In the genomic region with DNA sequence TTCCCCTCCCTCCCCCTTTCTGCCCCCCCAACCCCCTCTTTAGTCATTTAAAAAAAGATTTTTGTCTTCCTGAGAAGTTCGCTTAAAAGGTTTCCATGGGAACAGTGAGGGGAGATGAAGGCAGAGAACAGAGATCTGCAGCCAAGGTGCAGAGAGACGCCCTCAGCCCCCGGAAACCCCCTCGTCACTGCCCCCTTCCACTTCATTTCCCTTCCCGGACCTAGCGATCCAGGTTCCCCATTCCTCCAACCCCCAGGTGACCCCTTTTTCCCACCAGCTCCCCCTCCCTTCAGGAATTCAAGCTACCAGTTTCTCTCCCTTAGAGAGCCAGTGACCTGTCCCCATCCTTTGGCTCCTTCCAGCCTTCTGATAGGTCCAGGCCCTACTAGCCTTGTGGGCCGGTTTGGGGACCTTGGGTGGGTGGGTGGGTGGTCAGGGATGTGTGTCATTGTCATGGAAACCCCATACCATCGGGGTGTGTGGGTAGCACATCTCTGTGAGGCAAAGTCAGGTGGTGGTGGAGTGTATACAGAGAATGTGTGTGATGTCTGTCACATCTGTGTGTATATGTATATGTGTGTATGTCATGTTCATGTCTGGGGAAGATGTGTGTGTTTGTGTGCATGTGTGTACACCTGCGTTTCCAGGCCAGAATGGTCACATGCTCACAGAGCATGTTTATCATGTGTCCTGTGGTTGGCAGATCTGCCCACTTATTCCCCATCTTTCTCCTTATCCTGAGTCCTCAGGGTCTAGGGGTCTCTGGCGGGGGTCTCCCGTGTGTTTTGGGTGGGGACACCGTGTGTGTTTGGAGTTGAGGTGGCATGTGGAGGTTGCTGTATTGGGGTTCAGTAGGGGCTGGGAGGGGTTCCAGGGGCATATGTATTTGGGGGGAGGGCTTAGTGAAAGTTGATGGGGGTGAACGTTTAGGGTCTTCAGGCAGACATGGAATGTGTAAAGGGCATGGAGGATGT, we compare ENCODE assay signal across 8 cellular contexts. TPM values are rescaled to one million over a fixed set of nuclear protein-coding genes. Genes with fewer than 3 reads are reported as not detected.
DNase-seq lines count a peak whose midpoint lies in the region; ATAC-seq, FAIRE-seq and TF ChIP-seq lines count a peak whose summit lies in the region.

No MANE protein-coding gene starts in this region.

- H3K27me3 ChIP-seq in neural progenitor cell, result no peaks in the 10 kb centered on the region

- H3K27ac ChIP-seq in SK-N-MC, result no peak overlapping the region
- H3K27ac ChIP-seq in neural progenitor cell, result no peak overlapping the region

- peak overlapping the region; percentile 89 for H3K4me2 ChIP-seq in neural progenitor cell

- no peak overlapping the region for H3K9ac ChIP-seq in SK-N-MC (ENCODE audit: insufficient read length)
- no peak overlapping the region for H3K9ac ChIP-seq in neural progenitor cell

- H3K79me2 ChIP-seq in neural progenitor cell (ENCODE audit: low read depth), result peaks cover 89% of the 10 kb centered on the region

- DNase-seq in GM20000 (ENCODE audit: low spot score) (peak; percentile 58), SK-N-MC (ENCODE audit: low read depth, low spot score) (no peak), neural progenitor cell (ENCODE audit: low spot score) (peak; percentile 34), RCC 7860 (ENCODE audit: low spot score) (no peak)
- DNase-seq in effector memory CD8-positive, alpha-beta T cell, result peak; percentile 40 to 45 (median 43)

- H3K4me3 ChIP-seq in SK-N-MC (peak overlapping the region; percentile 78), neural progenitor cell (peak overlapping the region; percentile 77)

- ATAC-seq in effector memory CD8-positive, alpha-beta T cell (replicated peaks), result peak; percentile 49
- no peak for ATAC-seq in HG02623 (IDR thresholded peaks at IDR 0.05; ENCODE audit: unreplicated experiment)
- no peak for ATAC-seq in GM21423 (IDR thresholded peaks at IDR 0.05; ENCODE audit: unreplicated experiment)
- no peak for ATAC-seq in HG02870 (IDR thresholded peaks at IDR 0.05; ENCODE audit: unreplicated experiment)

- no peaks in the 10 kb centered on the region for H3K27me3 Mint-ChIP-seq in effector memory CD8-positive, alpha-beta T cell
- H3K27me3 Mint-ChIP-seq in neural progenitor cell (ENCODE audit: insufficient read depth, low read depth), result peaks cover 8% of the 10 kb centered on the region

- no peak for TF ChIP-seq CTCF in GM20000 (IDR thresholded peaks at IDR 0.05; ENCODE audit: extremely low read depth, missing control alignments)
- TF ChIP-seq CTCF in neural progenitor cell (IDR thresholded peaks at IDR 0.05), result no peak

- no peaks in the 10 kb centered on the region for H3K9me3 Mint-ChIP-seq in effector memory CD8-positive, alpha-beta T cell
- no peaks in the 10 kb centered on the region for H3K9me3 Mint-ChIP-seq in neural progenitor cell

- peaks cover 46% of the 10 kb centered on the region for H3K4me1 ChIP-seq in neural progenitor cell

- H3K27ac Mint-ChIP-seq in effector memory CD8-positive, alpha-beta T cell, result peak overlapping the region; percentile 100
- H3K27ac Mint-ChIP-seq in neural progenitor cell, result peak overlapping the region; percentile 92

- H3K36me3 ChIP-seq in SK-N-MC (ENCODE audit: insufficient read depth, low read length) (no peaks in the 10 kb centered on the region), neural progenitor cell (no peaks in the 10 kb centered on the region)

- FAIRE-seq in RCC 7860 (lab: Jason Lieb, UNC), result no peak

- H4K20me1 ChIP-seq in neural progenitor cell (ENCODE audit: low read depth), result peaks cover 46% of the 10 kb centered on the region

- H2AFZ ChIP-seq in neural progenitor cell (replicated peaks), result no peak overlapping the region

- H3K9me3 ChIP-seq in SK-N-MC (ENCODE audit: low read depth, low read length) (no peaks in the 10 kb centered on the region), neural progenitor cell (ENCODE audit: low read depth) (no peaks in the 10 kb centered on the region)

- H3K36me3 Mint-ChIP-seq in effector memory CD8-positive, alpha-beta T cell (ENCODE audit: insufficient read depth), result peaks cover 55% of the 10 kb centered on the region
- peaks cover 14% of the 10 kb centered on the region for H3K36me3 Mint-ChIP-seq in neural progenitor cell

- peaks cover 67 to 72% of the 10 kb centered on the region in 2 donors for H3K4me1 Mint-ChIP-seq in effector memory CD8-positive, alpha-beta T cell (ENCODE audit: low read depth in 2 of 2)
- H3K4me1 Mint-ChIP-seq in neural progenitor cell, result peaks cover 79% of the 10 kb centered on the region

- H3F3A ChIP-seq in neural progenitor cell (ENCODE audit: low read depth), result peaks cover 64% of the 10 kb centered on the region

- peak overlapping the region; percentile 98 to 99 for H3K4me3 Mint-ChIP-seq in effector memory CD8-positive, alpha-beta T cell
- peak overlapping the region; percentile 92 for H3K4me3 Mint-ChIP-seq in neural progenitor cell

RNA-seq across cellular contexts. Expression of a gene that starts 7.0 kb away (rescaled TPM):
- total RNA-seq in neural progenitor cell (ENCODE audit: low replicate concordance), result 14.1 and 29.7 TPM in 2 replicates

RNA-seq across cellular contexts. Expression of a gene that starts 9.0 kb away (rescaled TPM):
- 118 and 186 TPM in 2 replicates for total RNA-seq in neural progenitor cell (ENCODE audit: low replicate concordance)

RNA-seq across cellular contexts. Expression of a gene that starts 16.1 kb away (rescaled TPM):
- total RNA-seq in neural progenitor cell (ENCODE audit: low replicate concordance), result 25.6 and 55.8 TPM in 2 replicates

RNA-seq across cellular contexts. Expression of a gene that starts 27.5 kb away (rescaled TPM):
- 10.2 and 12.7 TPM in 2 replicates for total RNA-seq in neural progenitor cell (ENCODE audit: low replicate concordance)

RNA-seq across cellular contexts. Expression of a gene that starts 35.3 kb away (rescaled TPM):
- total RNA-seq in neural progenitor cell (ENCODE audit: low replicate concordance), result 93.9 and 179 TPM in 2 replicates

Comparison
In these comparisons a context has a peak if more than half of its experiments do, and no peak if none do; other contexts are left out.
1. DNase-seq: peak in GM20000 (single experiment), effector memory CD8-positive, alpha-beta T cell (3 of 3) and neural progenitor cell (single experiment); none in SK-N-MC (single experiment) and RCC 7860 (single experiment).